ENCODE assay signal across 20 cellular contexts in the genomic region with DNA sequence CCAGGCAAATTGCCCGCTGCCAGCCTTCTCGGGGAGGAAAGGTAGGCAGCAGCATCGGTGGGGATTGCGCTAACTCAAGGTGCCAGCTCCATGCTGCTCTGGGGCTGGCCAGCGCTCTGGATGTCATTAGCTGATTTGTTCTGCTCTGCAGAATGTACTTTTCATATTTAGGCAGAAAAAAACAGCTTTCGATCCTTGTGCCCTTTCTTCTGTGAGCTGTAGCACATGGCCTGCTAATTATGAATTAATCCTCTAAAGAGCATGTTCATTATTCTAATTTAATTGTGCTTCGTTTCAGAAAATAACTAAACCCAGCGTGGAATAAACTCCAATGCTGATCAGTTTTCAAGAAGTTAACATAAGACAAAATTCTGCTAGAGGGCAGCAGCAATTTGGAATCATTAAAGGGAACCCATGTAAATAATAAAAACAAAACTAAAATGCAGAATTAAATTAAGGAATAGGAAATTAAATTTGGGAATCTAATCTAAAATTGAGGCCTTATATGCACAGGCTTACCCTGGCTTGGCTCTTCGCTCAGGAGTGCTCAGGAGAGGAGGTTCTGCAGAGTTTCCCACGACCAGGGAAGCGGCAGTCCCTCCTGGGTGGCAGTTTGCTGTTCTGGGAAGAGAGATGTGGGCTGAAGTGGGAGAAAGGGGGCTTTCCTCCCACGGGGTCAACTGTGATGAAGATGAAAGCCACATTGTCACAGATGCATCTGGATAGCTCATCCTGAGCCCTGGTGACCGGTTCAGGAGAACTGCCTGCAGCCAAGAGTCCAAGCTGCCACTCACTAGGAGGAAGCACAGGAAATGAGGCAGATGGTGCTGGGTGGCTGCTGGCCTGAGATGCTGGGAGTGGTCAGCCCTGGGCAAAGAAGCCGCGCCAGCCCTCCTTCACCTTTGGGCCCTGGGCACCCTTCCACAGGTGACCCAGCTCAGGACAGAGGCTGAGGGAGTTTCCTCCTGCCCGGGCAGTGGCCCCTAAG.
DNase-seq lines count a peak whose midpoint lies in the region; ATAC-seq and TF ChIP-seq lines count a peak whose summit lies in the region.
"Had no signal": no experiment of that assay in that cellular context is flagged by ENCODE, and none has a peak within 500 bp of the region (broad histone marks: within the 10 kb centered on the region; RNA-seq: fewer than 3 reads in every experiment).

No MANE protein-coding gene starts in this region.

- H2BK15ac ChIP-seq in H9 (ENCODE audit: low read depth, low read length): no peak overlapping the region

- no peak overlapping the region for H4K91ac ChIP-seq in H9 (ENCODE audit: insufficient read length, low read depth, low read length)

- H2BK5ac ChIP-seq in H9 (ENCODE audit: insufficient read length, low read length): no peak overlapping the region

- peaks cover 0 to 4% (median 0%) of the 10 kb centered on the region in 11 experiments; a peak in 1 of 22 replicates for H4K20me1 ChIP-seq in BLaER1 treated with 17β-estradiol and CSF1 and Interleukin-3, amounts not matched to agents 10 nM and 100 nM
- H4K20me1 ChIP-seq in H9 (ENCODE audit: control insufficient read depth, insufficient read depth, insufficient read length): no peaks in the 10 kb centered on the region

- no peak overlapping the region for H3K23ac ChIP-seq in H9 (ENCODE audit: insufficient read length, low read depth, low read length)

- H3K27me3 Mint-ChIP-seq in natural killer cell (ENCODE audit: low read depth in 2 of 2) (peaks cover 3 to 27% of the 10 kb centered on the region in 2 donors), H9 (ENCODE audit: low read depth) (no peaks in the 10 kb centered on the region; the same call in 1 of the 2 replicates)

- H3K9ac ChIP-seq in BLaER1 treated with 17β-estradiol and CSF1 and Interleukin-3, amounts not matched to agents 10 nM and 100 nM: peak overlapping the region in 3 of 11 experiments; percentile 4 to 21 (median 18); a peak in 1 of 22 replicates
- H3K9ac ChIP-seq in H9 (ENCODE audit: extremely low read depth, insufficient read length, low read length): no peak overlapping the region

- intact Hi-C loops in Panc1 (cut with micrococcal nuclease; ENCODE audit: unreplicated experiment): no loop called here
- intact Hi-C loops in natural killer cell (cut with micrococcal nuclease): no loop called here

- no peaks in the 10 kb centered on the region for H3K27me3 ChIP-seq in BLaER1 treated with 17β-estradiol and CSF1 and Interleukin-3, amounts not matched to agents 10 nM and 100 nM
- H3K27me3 ChIP-seq in Panc1 (ENCODE audit: control insufficient read depth, insufficient read depth, low read length) (peaks cover 10% of the 10 kb centered on the region; the same call in 1 of the 2 replicates), foreskin keratinocyte (peaks cover 23% of the 10 kb centered on the region), H9 (ENCODE audit: insufficient read depth, low read length) (no peaks in the 10 kb centered on the region)

- H4K5ac ChIP-seq in H9 (ENCODE audit: insufficient read length, low read depth, low read length): no peak overlapping the region

- no peaks in the 10 kb centered on the region for H3K79me2 ChIP-seq in H9 (ENCODE audit: insufficient read depth, low read length)

- no peaks in the 10 kb centered on the region for H3K23me2 ChIP-seq in H9 (ENCODE audit: insufficient read length, low read depth, low read length, poor library complexity, severe bottlenecking)

- no peak overlapping the region for H2AK5ac ChIP-seq in H9 (ENCODE audit: insufficient read length, low read length)

- no peaks in the 10 kb centered on the region for H3K9me3 ChIP-seq in BLaER1 treated with 17β-estradiol and CSF1 and Interleukin-3, amounts not matched to agents 10 nM and 100 nM (replicated peaks in 1 of 11)
- H3K9me3 ChIP-seq in Panc1 (ENCODE audit: control insufficient read depth, insufficient read depth, low read depth, low read length) (no peaks in the 10 kb centered on the region), H9 (ENCODE audit: control insufficient read depth, low read depth, low read length) (no peaks in the 10 kb centered on the region)

- H3K4me3 Mint-ChIP-seq in natural killer cell: no peak overlapping the region
- no peak overlapping the region for H3K4me3 Mint-ChIP-seq in H9
- H3K4me3 Mint-ChIP-seq: activated CD4-positive, alpha-beta memory T cell treated with anti-CD3 and anti-CD28 coated beads, Interleukin-2, amount 10 ng/mL, durations not matched to agents 7 days and 5 days; endodermal cell had no signal

- 0 out of 2 replicates have a peak, but pooled peaks have one; percentile 42 for ATAC-seq in Panc1
- ATAC-seq in foreskin keratinocyte: peak; percentile 18
- ATAC-seq in omental fat pad (ENCODE audit: low FRiP score): no peak
- ATAC-seq in natural killer cell: no peak
- ATAC-seq: naive thymus-derived CD8-positive, alpha-beta T cell had no signal

- peak overlapping the region in 2 of 10 experiments; percentile 15 to 31; a peak in 2 of 20 replicates for H3K4me3 ChIP-seq in BLaER1 treated with 17β-estradiol and CSF1 and Interleukin-3, amounts not matched to agents 10 nM and 100 nM
- H3K4me3 ChIP-seq in Panc1 (ENCODE audit: low read depth in 2 of 2, low read length in 2 of 2): no peak overlapping the region
- H3K4me3 ChIP-seq: smooth muscle cell had no signal

- no peaks in the 10 kb centered on the region for H3K79me1 ChIP-seq in H9 (ENCODE audit: insufficient read depth, low read depth, low read length, poor library complexity, severe bottlenecking)

- no peak overlapping the region for H2BK120ac ChIP-seq in H9 (ENCODE audit: low read depth, low read length, poor library complexity, severe bottlenecking)

- H2AFZ ChIP-seq in H9 (ENCODE audit: low read length): no peak overlapping the region

- no peak overlapping the region for H3K18ac ChIP-seq in H9 (ENCODE audit: insufficient read length, low read depth, low read length)

- H3K9me3 Mint-ChIP-seq in natural killer cell: no peaks in the 10 kb centered on the region
- H3K9me3 Mint-ChIP-seq in H9: no peaks in the 10 kb centered on the region
- H3K9me3 Mint-ChIP-seq: activated CD4-positive, alpha-beta memory T cell treated with anti-CD3 and anti-CD28 coated beads, Interleukin-2, amount 10 ng/mL, durations not matched to agents 7 days and 5 days; endodermal cell; naive thymus-derived CD8-positive, alpha-beta T cell had no signal

- peak overlapping the region; percentile 63 to 92 (median 78) for H3K4me2 ChIP-seq in BLaER1 treated with 17β-estradiol and CSF1 and Interleukin-3, amounts not matched to agents 10 nM and 100 nM
- H3K4me2 ChIP-seq in H9 (ENCODE audit: insufficient read depth, insufficient read length, low read length): no peak overlapping the region
- H3K4me2 ChIP-seq: smooth muscle cell had no signal

- no peak overlapping the region for H4K8ac ChIP-seq in H9 (replicated peaks; ENCODE audit: insufficient read length, low read depth, low read length)

- peaks cover 0 to 8% of the 10 kb centered on the region in 2 donors for H3K4me1 Mint-ChIP-seq in natural killer cell
- H3K4me1 Mint-ChIP-seq in H9: peaks cover 25 to 31% of the 10 kb centered on the region in 2 experiments

- in situ Hi-C loops in Panc1 (cut with HindIII; ENCODE audit: low pct_unique_long_range_greater_than_20kb, low sequenced_read_pairs): no loop called here

- POLR2A ChIA-PET in Panc1 (lab: Charles Lee): no interaction called here

- H3K56ac ChIP-seq in H9 (ENCODE audit: insufficient read length, low read depth, low read length): no peak overlapping the region

- H3K36me3 ChIP-seq in BLaER1 treated with 17β-estradiol and CSF1 and Interleukin-3, amounts not matched to agents 10 nM and 100 nM: no peaks in the 10 kb centered on the region
- no peaks in the 10 kb centered on the region for H3K36me3 ChIP-seq in Panc1 (ENCODE audit: control insufficient read depth, insufficient read depth, low read length)

- no peaks in the 10 kb centered on the region for H3K36me3 Mint-ChIP-seq in natural killer cell
- H3K36me3 Mint-ChIP-seq in H9 (ENCODE audit: insufficient read depth in 1 of 3, low read depth in 3 of 3): no peaks in the 10 kb centered on the region

- no CpG with 5 or more reads among the region's 16 CpGs for WGBS in H9 (ENCODE audit: extremely low coverage, insufficient read length, low lambda C conversion rate)

- peaks cover 24 to 43% (median 34%) of the 10 kb centered on the region in 10 experiments for H3K4me1 ChIP-seq in BLaER1 treated with 17β-estradiol and CSF1 and Interleukin-3, amounts not matched to agents 10 nM and 100 nM
- H3K4me1 ChIP-seq in Panc1 (ENCODE audit: control insufficient read depth, insufficient read depth, low read length) (no peaks in the 10 kb centered on the region), foreskin keratinocyte (no peaks in the 10 kb centered on the region), H9 (ENCODE audit: insufficient read depth, low read length) (peaks cover 2% of the 10 kb centered on the region)

- no peak overlapping the region for H3K4ac ChIP-seq in H9 (ENCODE audit: low read depth, low read length)

- peak overlapping the region in 8 of 11 experiments; percentile 2 to 67 (median 48); a peak in 12 of 22 replicates for H3K27ac ChIP-seq in BLaER1 treated with 17β-estradiol and CSF1 and Interleukin-3, amounts not matched to agents 10 nM and 100 nM
- H3K27ac ChIP-seq in Panc1 (ENCODE audit: low read length): no peak overlapping the region
- H3K27ac ChIP-seq in foreskin keratinocyte: no peak overlapping the region
- H3K27ac ChIP-seq in H9 (ENCODE audit: insufficient read length, low read depth, low read length): no peak overlapping the region

- no peak for TF ChIP-seq CTCF in Panc1 (IDR thresholded peaks at IDR 0.05)
- no peak for TF ChIP-seq CTCF in foreskin keratinocyte (conservative IDR thresholded peaks at IDR 0.05)
- TF ChIP-seq CTCF in omental fat pad (IDR thresholded peaks at IDR 0.05): no peak
- TF ChIP-seq CTCF in natural killer cell (IDR thresholded peaks at IDR 0.05): no peak
- TF ChIP-seq CTCF in H9 (conservative IDR thresholded peaks at IDR 0.05): no peak

- no peak for DNase-seq in Panc1 (ENCODE audit: low read depth, low spot score)
- no peak for DNase-seq in foreskin keratinocyte
- peak; percentile 4 for DNase-seq in omental fat pad (ENCODE audit: low spot score)
- DNase-seq in stimulated activated naive CD4-positive, alpha-beta T cell treated with Interleukin-2 at 50 U/mL for 16 hours (lab: John Stamatoyannopoulos, UW): no peak
- DNase-seq in natural killer cell: no peak
- no peak for DNase-seq in NCI-H1092 treated with DMSO at 0.1 percent for 48 hours (lab: John Stamatoyannopoulos, UW)
- no peak for DNase-seq in H9
- DNase-seq: activated CD4-positive, alpha-beta memory T cell treated with anti-CD3 and anti-CD28 coated beads, Interleukin-2, amount 10 ng/mL, durations not matched to agents 7 days and 5 days; activated naive CD4-positive, alpha-beta T cell treated with Interleukin-2 at 50 U/mL for 16 hours; activated T-cell treated with anti-CD3 and anti-CD28 coated beads, Interleukin-2, amount 50 U/mL, for 1 hour; DND-41; endodermal cell; naive thymus-derived CD8-positive, alpha-beta T cell; NCI-H1694 treated with DMSO at 0.1 percent for 48 hours; NCI-H345; SHP77; stimulated activated CD4-positive, alpha-beta T cell treated with anti-CD3 and anti-CD28 coated beads, Interleukin-4, amount 100 ng/mL, for 24 hours had no signal

- no peak overlapping the region for H3T11ph ChIP-seq in H9 (ENCODE audit: low read length)

- BruUV-seq in Panc1 (replicated peaks; lab: Mats Ljungman, UMichigan): no TSS peak

- no peak overlapping the region; the same call in 1 of the 2 replicates for H3K14ac ChIP-seq in H9 (ENCODE audit: insufficient read depth, low read length)

- H2BK12ac ChIP-seq in H9 (ENCODE audit: insufficient read length, low read depth, low read length): no peak overlapping the region

- H2BK20ac ChIP-seq in H9 (ENCODE audit: low read depth, low read length, poor library complexity, severe bottlenecking): no peak overlapping the region

- no peak overlapping the region for H3K27ac Mint-ChIP-seq in natural killer cell
- no peak overlapping the region; a peak in 1 of 7 replicates for H3K27ac Mint-ChIP-seq in H9
- H3K27ac Mint-ChIP-seq: activated CD4-positive, alpha-beta memory T cell treated with anti-CD3 and anti-CD28 coated beads, Interleukin-2, amount 10 ng/mL, durations not matched to agents 7 days and 5 days; endodermal cell; progenitor cell of endocrine pancreas had no signal

- CTCF ChIA-PET in Panc1 (lab: Charles Lee): no interaction called here

Comparison
In these comparisons a context has a peak if more than half of its experiments do, and no peak if none do; other contexts are left out.
1. H3K27ac ChIP-seq: peak in BLaER1 treated with 17β-estradiol and CSF1 and Interleukin-3, amounts not matched to agents 10 nM and 100 nM (8 of 11); none in Panc1 (single experiment), foreskin keratinocyte (single experiment) and H9 (single experiment).
2. ATAC-seq: peak in Panc1 (single experiment) and foreskin keratinocyte (single experiment); none in omental fat pad (single experiment) and natural killer cell (0 of 3).